In the genomic region with DNA sequence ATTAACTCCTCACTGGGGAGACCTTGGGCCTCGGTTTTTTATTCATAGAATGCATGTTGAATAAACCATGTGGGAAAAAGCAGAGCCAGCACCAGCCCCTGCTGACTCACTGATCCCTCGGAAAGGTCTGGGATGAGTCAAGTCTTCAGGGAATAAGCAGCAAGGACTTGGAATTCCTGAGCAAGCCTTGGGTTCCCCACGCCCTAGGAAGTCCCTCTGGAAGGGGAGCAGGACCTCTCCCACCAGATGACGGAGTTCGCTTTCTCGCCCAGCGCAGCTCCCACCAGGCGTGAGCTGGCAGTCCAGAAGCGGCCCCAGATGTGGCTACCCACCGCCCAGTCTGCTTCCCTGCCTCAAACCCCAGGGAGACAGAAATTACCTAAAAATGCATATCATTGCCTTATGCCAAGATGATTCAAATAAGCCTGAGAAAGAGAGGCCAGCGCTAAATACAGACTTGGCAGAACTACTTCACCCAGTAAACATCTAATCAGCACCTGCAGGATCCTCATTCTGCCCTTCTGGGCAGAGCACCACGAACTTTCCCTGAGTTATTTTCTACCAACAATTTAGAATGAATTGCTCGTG, we compare ENCODE assay signal across 8 cellular contexts. TPM values are rescaled to one million over a fixed set of nuclear protein-coding genes. Genes with fewer than 3 reads are reported as not detected.
DNase-seq lines count a peak whose midpoint lies in the region; ATAC-seq and TF ChIP-seq lines count a peak whose summit lies in the region.

No MANE protein-coding gene starts in this region.

- ATAC-seq in GM21576 (IDR thresholded peaks at IDR 0.05; ENCODE audit: unreplicated experiment): peak; percentile 12
- no peak for ATAC-seq in GM18873 (IDR thresholded peaks at IDR 0.05; ENCODE audit: low FRiP score, unreplicated experiment)

- peak overlapping the region; percentile 24 for H3K27ac ChIP-seq in colonic mucosa

- TF ChIP-seq CTCF in AG09309 (IDR thresholded peaks at IDR 0.05; ENCODE audit: control insufficient read depth, insufficient read depth, low read depth, low read length, missing control alignments) (no peak), colonic mucosa (IDR thresholded peaks at IDR 0.05) (no peak)

- no peak overlapping the region for H3K9ac ChIP-seq in colonic mucosa (ENCODE audit: low read depth in 2 of 2, low read length in 2 of 2)

- H3K4me3 ChIP-seq in AG09309 (ENCODE audit: control insufficient read depth, low read depth, low read length) (peak overlapping the region; percentile 7), colonic mucosa (no peak overlapping the region)

- DNase-seq in AG09309 (ENCODE audit: low read depth) (peak; percentile 98), NCI-H460 (ENCODE audit: extremely low read depth, low read depth) (peak; percentile 96), colonic mucosa (no peak), myocyte (ENCODE audit: low read depth) (peak; percentile 98), NCI-H82 treated with DMSO at 0.1 percent for 48 hours (lab: John Stamatoyannopoulos, UW; ENCODE audit: unreplicated experiment) (no peak), HUDEP-2 (lab: John Stamatoyannopoulos, UW; ENCODE audit: unreplicated experiment in 76 of 76) (no peak)

- H3K9me3 ChIP-seq in colonic mucosa: no peaks in the 10 kb centered on the region

- no peaks in the 10 kb centered on the region for H3K27me3 ChIP-seq in colonic mucosa

- H3K4me1 ChIP-seq in colonic mucosa: no peaks in the 10 kb centered on the region

- H3K36me3 ChIP-seq in colonic mucosa: no peaks in the 10 kb centered on the region

- intact Hi-C loops in colonic mucosa (cut with DNase I): no loop called here

RNA-seq across cellular contexts. Expression of a gene that starts 45.5 kb away (rescaled TPM):
- total RNA-seq in NCI-H460 (2014; rRNA removed; shearing (Covaris generic)): 18.1 and 23.6 TPM in 2 replicates
- polyA plus RNA-seq in NCI-H460 (2014; cell fraction: nucleus; rRNA removed): 25.7 and 29.1 TPM in 2 replicates
- total RNA-seq in colonic mucosa (10 to 100 TPM; 18.0 to 29.3 TPM), myocyte (22.9 and 26.7 TPM in 2 replicates)
- 20.9 TPM for polyA plus RNA-seq in myocyte (2012)

RNA-seq across cellular contexts. Expression of a gene that starts 45.6 kb away (rescaled TPM):
- total RNA-seq in NCI-H460 (2014; rRNA removed; shearing (Covaris generic)): 22.5 and 25.2 TPM in 2 replicates
- 16.5 and 28.9 TPM in 2 replicates for polyA plus RNA-seq in NCI-H460 (2014; cell fraction: nucleus; rRNA removed)
- total RNA-seq in colonic mucosa (10 to 100 TPM; 13.1 to 19.1 TPM), myocyte (11.2 and 11.7 TPM in 2 replicates)
- 10.2 TPM for polyA plus RNA-seq in myocyte (2012)

Comparison
In these comparisons a context has a peak if more than half of its experiments do, and no peak if none do; other contexts are left out.
1. DNase-seq: peak in AG09309 (single experiment), NCI-H460 (single experiment) and myocyte (single experiment); none in colonic mucosa (single experiment), NCI-H82 treated with DMSO at 0.1 percent for 48 hours (single experiment) and HUDEP-2 (0 of 76).